ENCODE assay signal across 8 cellular contexts in genomic region chr2:59025157-59025757, GRCh38.
DNase-seq lines count a peak whose midpoint lies in the region; ATAC-seq and TF ChIP-seq lines count a peak whose summit lies in the region.

No MANE protein-coding gene starts in this region.

- H3K27ac ChIP-seq in effector memory CD4-positive, alpha-beta T cell (ENCODE audit: insufficient read depth, low read length, poor library complexity, severe bottlenecking) = no peak overlapping the region

- peak; percentile 64 for ATAC-seq in left lobe of liver

- H3K4me1 Mint-ChIP-seq in activated CD4-positive, alpha-beta memory T cell treated with anti-CD3 and anti-CD28 coated beads for 36 hours (ENCODE audit: low read depth) = no peaks in the 10 kb centered on the region
- H3K4me1 Mint-ChIP-seq in activated CD4-positive, alpha-beta memory T cell treated with anti-CD3 and anti-CD28 coated beads, Interleukin-2, amount 10 ng/mL, durations not matched to agents 7 days and 5 days = no peaks in the 10 kb centered on the region

- H3K27ac Mint-ChIP-seq in activated CD4-positive, alpha-beta memory T cell treated with anti-CD3 and anti-CD28 coated beads for 36 hours = no peak overlapping the region
- no peak overlapping the region for H3K27ac Mint-ChIP-seq in activated CD4-positive, alpha-beta memory T cell treated with anti-CD3 and anti-CD28 coated beads, Interleukin-2, amount 10 ng/mL, durations not matched to agents 7 days and 5 days

- H3K36me3 Mint-ChIP-seq in activated CD4-positive, alpha-beta memory T cell treated with anti-CD3 and anti-CD28 coated beads for 36 hours = no peaks in the 10 kb centered on the region
- H3K36me3 Mint-ChIP-seq in activated CD4-positive, alpha-beta memory T cell treated with anti-CD3 and anti-CD28 coated beads, Interleukin-2, amount 10 ng/mL, durations not matched to agents 7 days and 5 days (ENCODE audit: low read depth) = no peaks in the 10 kb centered on the region

- DNase-seq in activated CD4-positive, alpha-beta memory T cell treated with anti-CD3 and anti-CD28 coated beads for 36 hours = peak; percentile 16
- DNase-seq in activated CD4-positive, alpha-beta memory T cell treated with anti-CD3 and anti-CD28 coated beads, Interleukin-2, amount 10 ng/mL, durations not matched to agents 7 days and 5 days = no peak
- DNase-seq in H4 (ENCODE audit: low spot score) = peak; percentile 39
- peak; percentile 42 for DNase-seq in NCI-H146 (lab: John Stamatoyannopoulos, UW)
- no peak for DNase-seq in astrocyte of the cerebellum (ENCODE audit: low read depth)
- DNase-seq in left lobe of liver (ENCODE audit: low spot score) = no peak
- DNase-seq in effector memory CD4-positive, alpha-beta T cell = no peak
- no peak for DNase-seq in GOT3 (lab: John Stamatoyannopoulos, UW)

- no peaks in the 10 kb centered on the region for H3K9me3 Mint-ChIP-seq in activated CD4-positive, alpha-beta memory T cell treated with anti-CD3 and anti-CD28 coated beads for 36 hours
- H3K9me3 Mint-ChIP-seq in activated CD4-positive, alpha-beta memory T cell treated with anti-CD3 and anti-CD28 coated beads, Interleukin-2, amount 10 ng/mL, durations not matched to agents 7 days and 5 days = no peaks in the 10 kb centered on the region

- no peaks in the 10 kb centered on the region for H3K27me3 Mint-ChIP-seq in activated CD4-positive, alpha-beta memory T cell treated with anti-CD3 and anti-CD28 coated beads for 36 hours
- H3K27me3 Mint-ChIP-seq in activated CD4-positive, alpha-beta memory T cell treated with anti-CD3 and anti-CD28 coated beads, Interleukin-2, amount 10 ng/mL, durations not matched to agents 7 days and 5 days = no peaks in the 10 kb centered on the region

- no peak overlapping the region for H3K4me3 ChIP-seq in astrocyte of the cerebellum (ENCODE audit: low read depth, low read length)
- no peak overlapping the region for H3K4me3 ChIP-seq in effector memory CD4-positive, alpha-beta T cell (ENCODE audit: insufficient read depth, low read depth, low read length, poor library complexity, severe bottlenecking)

- no peaks in the 10 kb centered on the region for H3K4me1 ChIP-seq in effector memory CD4-positive, alpha-beta T cell (ENCODE audit: control insufficient read depth, insufficient read depth, low read length, poor library complexity, severe bottlenecking)

- no peaks in the 10 kb centered on the region for H3K9me3 ChIP-seq in effector memory CD4-positive, alpha-beta T cell (ENCODE audit: control insufficient read depth, low read length)

- H3K4me3 Mint-ChIP-seq in activated CD4-positive, alpha-beta memory T cell treated with anti-CD3 and anti-CD28 coated beads for 36 hours = no peak overlapping the region
- H3K4me3 Mint-ChIP-seq in activated CD4-positive, alpha-beta memory T cell treated with anti-CD3 and anti-CD28 coated beads, Interleukin-2, amount 10 ng/mL, durations not matched to agents 7 days and 5 days = no peak overlapping the region

- no peaks in the 10 kb centered on the region for H3K27me3 ChIP-seq in effector memory CD4-positive, alpha-beta T cell (replicated peaks; ENCODE audit: control insufficient read depth, insufficient read depth, low read length, poor library complexity, severe bottlenecking)

- no peaks in the 10 kb centered on the region for H3K36me3 ChIP-seq in effector memory CD4-positive, alpha-beta T cell (ENCODE audit: control insufficient read depth, insufficient read depth, low read length)

- POLR2A ChIA-PET in activated CD4-positive, alpha-beta memory T cell treated with anti-CD3 and anti-CD28 coated beads for 36 hours (lab: Charles Lee) = no interaction called here
- POLR2A ChIA-PET in activated CD4-positive, alpha-beta memory T cell treated with anti-CD3 and anti-CD28 coated beads, Interleukin-2, amount 10 ng/mL, durations not matched to agents 7 days and 5 days (lab: Charles Lee) = no interaction called here

- in situ Hi-C loops in astrocyte of the cerebellum (cut with HindIII; ENCODE audit: low sequenced_read_pairs) = no loop called here

- intact Hi-C loops in activated CD4-positive, alpha-beta memory T cell treated with anti-CD3 and anti-CD28 coated beads for 36 hours (cut with micrococcal nuclease) = no loop called here

- TF ChIP-seq CTCF in astrocyte of the cerebellum (IDR thresholded peaks at IDR 0.05; ENCODE audit: low read depth, low read length, missing control alignments) = peak; percentile 79

- CTCF ChIA-PET in activated CD4-positive, alpha-beta memory T cell treated with anti-CD3 and anti-CD28 coated beads for 36 hours (lab: Charles Lee) = interaction anchor here (0.8 to 1.8 kb wide), 4 partner anchors 10 to 1525 kb away, joined by 3 to 6 read pairs (median 6); no protein-coding TSS in a partner anchor
- CTCF ChIA-PET in activated CD4-positive, alpha-beta memory T cell treated with anti-CD3 and anti-CD28 coated beads, Interleukin-2, amount 10 ng/mL, durations not matched to agents 7 days and 5 days (lab: Charles Lee) = interaction anchor here (0.8 to 2.1 kb wide), 3 partner anchors 13 to 1525 kb away, joined by 3 to 7 read pairs (median 7); no protein-coding TSS in a partner anchor

Comparison
In these comparisons a context has a peak if more than half of its experiments do, and no peak if none do; other contexts are left out.
1. DNase-seq: peak in activated CD4-positive, alpha-beta memory T cell treated with anti-CD3 and anti-CD28 coated beads for 36 hours (single experiment), H4 (single experiment) and NCI-H146 (single experiment); none in activated CD4-positive, alpha-beta memory T cell treated with anti-CD3 and anti-CD28 coated beads, Interleukin-2, amount 10 ng/mL, durations not matched to agents 7 days and 5 days (single experiment), astrocyte of the cerebellum (single experiment), left lobe of liver (single experiment), effector memory CD4-positive, alpha-beta T cell (0 of 3) and GOT3 (single experiment).